ENCODE assay signal across 1 cellular context in the genomic region with DNA sequence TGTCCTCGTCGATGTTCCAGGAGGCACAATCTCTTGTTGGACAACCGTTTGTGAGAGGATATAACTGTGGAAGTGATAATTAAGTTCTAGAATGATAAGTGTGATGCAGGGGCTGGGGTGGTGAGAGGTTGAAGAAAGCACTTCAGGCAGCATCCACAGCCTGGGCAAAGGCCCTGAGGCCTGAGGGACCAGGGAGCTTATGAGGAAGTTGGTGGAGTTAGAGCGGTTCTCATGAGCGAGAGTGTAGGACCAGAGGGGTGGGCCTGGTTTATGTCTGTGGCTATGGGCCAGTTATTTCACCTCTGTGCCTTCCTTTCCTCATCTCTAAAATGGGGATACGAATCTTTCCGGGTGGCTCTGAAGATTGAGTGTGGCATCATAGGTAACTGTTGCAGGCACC.
TF ChIP-seq lines count a peak whose summit lies in the region.

No MANE protein-coding gene starts in this region.

TF ChIP-seq in K562, 482 proteins besides CTCF, POLR2A, EP300 and RAD21:
- TF ChIP-seq KDM2B (CRISPR knock-in tag; IDR thresholded peaks at IDR 0.05) (no peak), PTTG1 (tag; IDR thresholded peaks at IDR 0.05; ENCODE audit: low read depth) (no peak), RBM25 (IDR thresholded peaks at IDR 0.05; ENCODE audit: low read depth, low read length, severe bottlenecking) (peak; percentile 35), PHF21A (IDR thresholded peaks at IDR 0.05; ENCODE audit: borderline replicate concordance, low read depth) (no peak), CBX2 (IDR thresholded peaks at IDR 0.05; ENCODE audit: insufficient read depth, low read length, poor library complexity, severe bottlenecking) (no peak)
